In genomic region chr14:23024612-23025075, GRCh38 we compare ENCODE assay signal across 15 cellular contexts. TPM values are rescaled to one million over a fixed set of nuclear protein-coding genes. Genes with fewer than 3 reads are reported as not detected.
A peak's percentile ranks its signal among the peaks of the same experiment; 100 is the strongest.
DNase-seq lines count a peak whose midpoint lies in the region; ATAC-seq and TF ChIP-seq lines count a peak whose summit lies in the region.
"Had no signal": no experiment of that assay in that cellular context is flagged by ENCODE, and none has a peak within 500 bp of the region (broad histone marks: within the 10 kb centered on the region; RNA-seq: fewer than 3 reads in every experiment).

No MANE protein-coding gene starts in this region.

- 75 to 92% methylated on average over 1 to 2 of the region's 7 CpGs for WGBS in mesodermal cell (ENCODE audit: insufficient coverage in 2 of 2), 2 experiments

- H3K4me1 Mint-ChIP-seq in GM23338: peaks cover 26% of the 10 kb centered on the region
- H3K4me1 Mint-ChIP-seq in activated T-helper 17 cell treated with anti-CD3 and anti-CD28 coated beads, Interleukin-2, amount 50 U/mL, for 72 hours: peaks cover 30% of the 10 kb centered on the region

- no peaks in the 10 kb centered on the region for H3K9me3 Mint-ChIP-seq in GM23338
- no peaks in the 10 kb centered on the region for H3K9me3 Mint-ChIP-seq in activated T-helper 17 cell treated with anti-CD3 and anti-CD28 coated beads, Interleukin-2, amount 50 U/mL, for 72 hours

- TF ChIP-seq CTCF in A673 (conservative IDR thresholded peaks at IDR 0.05; ENCODE audit: low read depth, low read length) (no peak), GM23338 (conservative IDR thresholded peaks at IDR 0.05; ENCODE audit: low read depth in 2 of 2) (no peak)

- peaks cover 5% of the 10 kb centered on the region for H3K27me3 Mint-ChIP-seq in GM23338 (ENCODE audit: insufficient read depth, low read depth, poor library complexity)
- H3K27me3 Mint-ChIP-seq in activated T-helper 17 cell treated with anti-CD3 and anti-CD28 coated beads, Interleukin-2, amount 50 U/mL, for 72 hours: no peaks in the 10 kb centered on the region

- no peak overlapping the region; the same call in 1 of the 2 replicates for H3K27ac Mint-ChIP-seq in GM23338
- no peak overlapping the region for H3K27ac Mint-ChIP-seq in activated T-helper 17 cell treated with anti-CD3 and anti-CD28 coated beads, Interleukin-2, amount 50 U/mL, for 72 hours

- DNase-seq in A673 (ENCODE audit: low spot score) (peak; percentile 75), GM23338 (ENCODE audit: low spot score) (no peak), NCI-H187 treated with DMSO at 0.1 percent for 48 hours (lab: John Stamatoyannopoulos, UW) (no peak)
- DNase-seq: activated CD8-positive, alpha-beta memory T cell treated with anti-CD3 and anti-CD28 coated beads for 24 hours; AML-193; caudate nucleus; effector memory CD4-positive, alpha-beta T cell; IMR-90; left cardiac atrium; NCI-H1092; SK-N-SH had no signal

- H3K36me3 ChIP-seq in A673 (ENCODE audit: insufficient read depth, low read length, poor library complexity, severe bottlenecking) (peaks cover 31% of the 10 kb centered on the region), GM23338 (ENCODE audit: insufficient read depth) (peaks cover 35% of the 10 kb centered on the region; the same call in 1 of the 2 replicates), mesodermal cell (ENCODE audit: control insufficient read depth, insufficient read depth, low read length) (peaks cover 70% of the 10 kb centered on the region)

- peaks cover 42% of the 10 kb centered on the region for H3K36me3 Mint-ChIP-seq in GM23338 (ENCODE audit: low read depth)
- peaks cover 69% of the 10 kb centered on the region for H3K36me3 Mint-ChIP-seq in activated T-helper 17 cell treated with anti-CD3 and anti-CD28 coated beads, Interleukin-2, amount 50 U/mL, for 72 hours (ENCODE audit: low read depth)

- no peak overlapping the region for H2AFZ ChIP-seq in GM23338

- POLR2A ChIA-PET in A673 (lab: Charles Lee; ENCODE audit: low non-redundant PET): interaction anchor here (2.2 kb wide), 1 partner anchor 18 kb away, joined by 22 read pairs; no protein-coding TSS in a partner anchor

- CTCF ChIA-PET in A673 (lab: Charles Lee): interaction anchor here (0.8 to 2.0 kb wide), 3 partner anchors 18 to 32 kb away, joined by 3 to 13 read pairs (median 6); no protein-coding TSS in a partner anchor

- peaks cover 16% of the 10 kb centered on the region for H4K20me1 ChIP-seq in GM23338 (replicated peaks; ENCODE audit: insufficient read depth)

- no peaks in the 10 kb centered on the region for H3K9me3 ChIP-seq in A673 (ENCODE audit: low read depth, low read length, poor library complexity, severe bottlenecking)
- H3K9me3 ChIP-seq in mesodermal cell (ENCODE audit: control insufficient read depth, low read length): no peaks in the 10 kb centered on the region
- H3K9me3 ChIP-seq: SK-N-SH had no signal

- H3K4me3 ChIP-seq in A673 (ENCODE audit: low read depth, low read length, poor library complexity, severe bottlenecking) (no peak overlapping the region), GM23338 (no peak overlapping the region), mesodermal cell (ENCODE audit: extremely low read depth, insufficient read depth, low read length, poor library complexity, severe bottlenecking) (no peak overlapping the region)

- H3K9me2 ChIP-seq in GM23338 (ENCODE audit: insufficient read depth): no peaks in the 10 kb centered on the region
- H3K9me2 ChIP-seq: SK-N-SH had no signal

- H3K4me1 ChIP-seq in A673 (ENCODE audit: insufficient read depth, low read length, poor library complexity, severe bottlenecking) (peaks cover 80% of the 10 kb centered on the region), GM23338 (ENCODE audit: insufficient read depth) (peaks cover 18% of the 10 kb centered on the region), mesodermal cell (ENCODE audit: control insufficient read depth, insufficient read depth, low read length, poor library complexity, severe bottlenecking) (peaks cover 17% of the 10 kb centered on the region)

- no peak overlapping the region for H3K4me3 Mint-ChIP-seq in GM23338
- no peak overlapping the region for H3K4me3 Mint-ChIP-seq in activated T-helper 17 cell treated with anti-CD3 and anti-CD28 coated beads, Interleukin-2, amount 50 U/mL, for 72 hours

- H3K27ac ChIP-seq in A673 (ENCODE audit: low read depth, low read length, poor library complexity, severe bottlenecking) (peak overlapping the region; percentile 95), GM23338 (ENCODE audit: low read depth) (peak overlapping the region; percentile 21; the same call in 1 of the 2 replicates), mesodermal cell (ENCODE audit: low read depth, low read length, severe bottlenecking) (peak overlapping the region; percentile 78)

- H3K79me2 ChIP-seq in GM23338 (replicated peaks; ENCODE audit: insufficient read depth): peaks cover 16% of the 10 kb centered on the region

- ATAC-seq in GM23338 (no peak; the same call in 2 of the 3 replicates), HG03457 (IDR thresholded peaks at IDR 0.05; ENCODE audit: unreplicated experiment) (no peak), GM18520 (IDR thresholded peaks at IDR 0.05; ENCODE audit: unreplicated experiment) (no peak)
- peak; percentile 36 for ATAC-seq in activated T-helper 17 cell treated with anti-CD3 and anti-CD28 coated beads, Interleukin-2, amount 50 U/mL, for 72 hours (replicated peaks)
- ATAC-seq: left cardiac atrium had no signal

- BruUV-seq in A673 (replicated peaks; lab: Mats Ljungman, UMichigan): no TSS peak

- H3K27me3 ChIP-seq in A673 (replicated peaks; ENCODE audit: insufficient read depth, low read depth, low read length, poor library complexity) (no peaks in the 10 kb centered on the region), GM23338 (ENCODE audit: insufficient read depth) (no peaks in the 10 kb centered on the region)

- intact Hi-C loops in A673 (cut with micrococcal nuclease; ENCODE audit: unreplicated experiment): no loop called here

- H3F3A ChIP-seq in GM23338 (replicated peaks; ENCODE audit: low read depth): peaks cover 19% of the 10 kb centered on the region

- H3K4me2 ChIP-seq in GM23338: no peak overlapping the region
- H3K4me2 ChIP-seq: SK-N-SH had no signal

TF ChIP-seq in GM23338, 12 proteins besides CTCF, POLR2A, EP300 and RAD21:
- TF ChIP-seq JUNB (IDR thresholded peaks at IDR 0.05; ENCODE audit: unreplicated experiment): no peak

RNA-seq across cellular contexts. Expression of gene PSMB5, which starts 10.1 kb away (rescaled TPM):
- 491 and 500 TPM in 2 replicates for total RNA-seq in A673 (2021)
- 229 and 265 TPM in 2 replicates for total RNA-seq in GM23338 (2014; rRNA removed; shearing (Covaris generic))
- 341 and 367 TPM in 2 replicates for polyA plus RNA-seq in GM23338 (2016; fragmentation: Nextera tagmentation; extraction: Ambion mirVana)
- total RNA-seq in activated T-helper 17 cell treated with anti-CD3 and anti-CD28 coated beads, Interleukin-2, amount 50 U/mL, for 72 hours: 100 to 1,000 TPM in 1 of 2 donors, 10 to 100 TPM in 1; 85.8 to 151 TPM
- 205 TPM for polyA plus RNA-seq in mesodermal cell (2013, experiment 1 of 2)
- polyA plus RNA-seq in mesodermal cell (2013, experiment 2 of 2): 202 TPM

RNA-seq across cellular contexts. Expression of gene C14orf93, which starts 14.7 kb away (rescaled TPM):
- total RNA-seq in A673 (2021): 9.9 and 10.8 TPM in 2 replicates
- total RNA-seq in GM23338 (2014; rRNA removed; shearing (Covaris generic)): 11.7 and 12.4 TPM in 2 replicates
- 3.5 and 4.1 TPM in 2 replicates for polyA plus RNA-seq in GM23338 (2016; fragmentation: Nextera tagmentation; extraction: Ambion mirVana)
- 1 to 10 TPM; 8.5 to 9.6 TPM for total RNA-seq in activated T-helper 17 cell treated with anti-CD3 and anti-CD28 coated beads, Interleukin-2, amount 50 U/mL, for 72 hours
- polyA plus RNA-seq in mesodermal cell (2013, experiment 1 of 2): 10.8 TPM
- 11.3 TPM for polyA plus RNA-seq in mesodermal cell (2013, experiment 2 of 2)

RNA-seq across cellular contexts. Expression of gene PSMB11, which starts 17.4 kb away (rescaled TPM):
- total RNA-seq in A673 (2021): not detected in 2 replicates
- total RNA-seq in GM23338 (2014; rRNA removed; shearing (Covaris generic)): 0.07 and 0.19 TPM in 2 replicates
- not detected in 2 replicates for polyA plus RNA-seq in GM23338 (2016; fragmentation: Nextera tagmentation; extraction: Ambion mirVana)
- not detected for total RNA-seq in activated T-helper 17 cell treated with anti-CD3 and anti-CD28 coated beads, Interleukin-2, amount 50 U/mL, for 72 hours
- not detected for polyA plus RNA-seq in mesodermal cell (2013, experiment 1 of 2)
- not detected for polyA plus RNA-seq in mesodermal cell (2013, experiment 2 of 2)
- total RNA-seq: IMR-90, left cardiac atrium had no signal
- polyA plus RNA-seq: IMR-90, SK-N-SH had no signal

RNA-seq across cellular contexts. Expression of gene CDH24, which starts 32.7 kb away (rescaled TPM):
- 44.8 and 47.0 TPM in 2 replicates for total RNA-seq in A673 (2021)
- total RNA-seq in GM23338 (2014; rRNA removed; shearing (Covaris generic)): 16.9 and 17.8 TPM in 2 replicates
- polyA plus RNA-seq in GM23338 (2016; fragmentation: Nextera tagmentation; extraction: Ambion mirVana): 4.4 and 6.2 TPM in 2 replicates
- under 1 TPM; 0.48 TPM for total RNA-seq in activated T-helper 17 cell treated with anti-CD3 and anti-CD28 coated beads, Interleukin-2, amount 50 U/mL, for 72 hours
- polyA plus RNA-seq in mesodermal cell (2013, experiment 1 of 2): 25.6 TPM
- polyA plus RNA-seq in mesodermal cell (2013, experiment 2 of 2): 20.5 TPM

RNA-seq across cellular contexts. Expression of gene AJUBA, which starts 42.3 kb away (rescaled TPM):
- total RNA-seq in A673 (2021): 37.6 and 43.6 TPM in 2 replicates
- total RNA-seq in GM23338 (2014; rRNA removed; shearing (Covaris generic)): 45.8 and 55.9 TPM in 2 replicates
- 11.8 and 12.5 TPM in 2 replicates for polyA plus RNA-seq in GM23338 (2016; fragmentation: Nextera tagmentation; extraction: Ambion mirVana)
- total RNA-seq in activated T-helper 17 cell treated with anti-CD3 and anti-CD28 coated beads, Interleukin-2, amount 50 U/mL, for 72 hours: 1 to 10 TPM; 1.1 to 7.5 TPM
- polyA plus RNA-seq in mesodermal cell (2013, experiment 1 of 2): 28.9 TPM
- 32.1 TPM for polyA plus RNA-seq in mesodermal cell (2013, experiment 2 of 2)

Comparison
In these comparisons a context has a peak if more than half of its experiments do, and no peak if none do; other contexts are left out.
1. H3K27ac ChIP-seq: peak in every context shown above with its lines; median percentile 95 in A673; 78 in mesodermal cell; 21 in GM23338.